8 cellular contexts compared by ENCODE assay signal in the genomic region with DNA sequence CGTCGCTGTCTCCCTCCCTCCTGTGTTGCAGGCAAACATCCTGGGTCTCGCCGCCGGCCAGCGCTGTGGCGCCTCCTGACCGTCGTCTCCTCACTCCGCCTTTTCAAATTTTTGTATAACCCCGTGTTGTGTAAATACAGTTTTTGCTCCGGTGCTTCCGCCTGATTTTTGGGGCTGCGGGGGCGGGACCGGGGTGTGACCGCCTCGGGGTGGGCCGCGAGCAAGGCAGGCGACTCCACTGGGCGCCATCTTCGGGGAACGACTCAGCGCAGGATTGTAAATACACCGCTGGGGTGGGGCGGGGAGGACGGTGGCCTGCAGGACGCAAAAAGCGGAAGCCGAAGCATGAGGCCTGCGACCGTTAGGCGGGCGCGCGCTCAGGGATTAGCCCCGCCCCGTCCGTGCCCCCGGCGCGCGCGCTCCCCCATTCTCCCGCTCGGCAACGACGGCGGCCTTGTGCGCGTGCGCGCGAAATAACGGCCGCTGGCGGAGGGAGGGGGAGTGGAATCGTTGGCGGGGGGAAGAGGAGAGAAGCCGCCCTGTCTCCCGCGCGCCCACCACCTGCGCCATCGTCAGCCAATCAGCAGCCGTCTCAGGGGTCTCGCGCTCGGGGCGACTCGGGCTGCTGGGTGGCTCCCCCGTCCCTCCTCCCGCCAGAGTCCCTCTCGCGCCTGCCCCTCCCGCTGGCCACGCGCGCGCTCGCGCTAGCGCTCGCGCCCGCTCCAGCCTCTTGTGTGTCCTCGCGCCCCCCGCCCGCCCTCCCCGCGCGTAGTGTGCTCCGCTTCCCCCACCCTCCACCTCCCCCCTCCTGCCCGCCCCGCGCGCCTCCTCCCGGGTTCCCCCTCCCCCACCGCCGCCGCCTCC. TPM values are rescaled to one million over a fixed set of nuclear protein-coding genes. Genes with fewer than 3 reads are reported as not detected.
A peak's percentile ranks its signal among the peaks of the same experiment; 100 is the strongest.
DNase-seq lines count a peak whose midpoint lies in the region; ATAC-seq, FAIRE-seq and TF ChIP-seq lines count a peak whose summit lies in the region.

No MANE protein-coding gene starts in this region.

- peak overlapping the region; percentile 98 for H3K27ac Mint-ChIP-seq in astrocyte (ENCODE audit: unreplicated experiment)

- peaks cover 11% of the 10 kb centered on the region for H3K36me3 ChIP-seq in astrocyte (ENCODE audit: insufficient read depth, low read length)

- H3K27me3 Mint-ChIP-seq in astrocyte (ENCODE audit: low read depth, unreplicated experiment), result no peaks in the 10 kb centered on the region

- peak overlapping the region; percentile 96 for H3K4me2 ChIP-seq in astrocyte (ENCODE audit: low read length)

- H4K20me1 ChIP-seq in astrocyte (ENCODE audit: insufficient read depth, low read length), result peaks cover 25% of the 10 kb centered on the region

- H3K9ac ChIP-seq in astrocyte (ENCODE audit: low read length), result peak overlapping the region; percentile 94

- H3K27ac ChIP-seq in astrocyte (ENCODE audit: low read depth, low read length) (peak overlapping the region; percentile 91), right cardiac atrium (ENCODE audit: low read length) (peak overlapping the region; percentile 91)

- peak; percentile 100 for DNase-seq in NCI-H1930 (lab: John Stamatoyannopoulos, UW)
- peak; percentile 97 for DNase-seq in T-helper 22 cell (ENCODE audit: low read depth)
- peak; percentile 94 for DNase-seq in astrocyte (ENCODE audit: low read depth)
- DNase-seq in right cardiac atrium, result peak; percentile 98 to 99 (median 99)
- DNase-seq in pulmonary artery endothelial cell (ENCODE audit: low read depth, low spot score), result peak; percentile 88
- peak; percentile 86 for DNase-seq in urothelium cell line (ENCODE audit: low spot score)

- H3K9me3 Mint-ChIP-seq in astrocyte (ENCODE audit: unreplicated experiment), result no peaks in the 10 kb centered on the region

- peaks cover 16% of the 10 kb centered on the region for H3K36me3 Mint-ChIP-seq in astrocyte (ENCODE audit: low read depth, unreplicated experiment)

- ATAC-seq in GM18502 (IDR thresholded peaks at IDR 0.05; ENCODE audit: poor library complexity, unreplicated experiment) (peak; percentile 54), HG02938 (IDR thresholded peaks at IDR 0.05; ENCODE audit: unreplicated experiment) (peak; percentile 60), right cardiac atrium (peak; percentile 86 to 88)

- H3K4me1 Mint-ChIP-seq in astrocyte (ENCODE audit: low read depth, unreplicated experiment), result peaks cover 23% of the 10 kb centered on the region

- FAIRE-seq in astrocyte (lab: Jason Lieb, UNC) (no peak), urothelium cell line (lab: Jason Lieb, UNC) (peak; percentile 90)

- H2AFZ ChIP-seq in astrocyte (ENCODE audit: low read depth, low read length), result peak overlapping the region; percentile 79

- no peaks in the 10 kb centered on the region for H3K9me3 ChIP-seq in astrocyte (ENCODE audit: insufficient read depth, low read depth, low read length)
- no peaks in the 10 kb centered on the region for H3K9me3 ChIP-seq in right cardiac atrium (ENCODE audit: control insufficient read depth, low read length)

- H3K4me1 ChIP-seq in astrocyte (ENCODE audit: insufficient read depth, low read length), result peaks cover 28% of the 10 kb centered on the region
- H3K4me1 ChIP-seq in right cardiac atrium (ENCODE audit: control insufficient read depth, insufficient read depth, low read length), result peaks cover 2% of the 10 kb centered on the region

- H3K27me3 ChIP-seq in astrocyte (ENCODE audit: insufficient read depth, low read length), result no peaks in the 10 kb centered on the region
- no peaks in the 10 kb centered on the region for H3K27me3 ChIP-seq in right cardiac atrium (ENCODE audit: control insufficient read depth, insufficient read depth)

- WGBS in right cardiac atrium, result under 1% methylated on average over 102 of the region's 103 CpGs

- intact Hi-C loops in right cardiac atrium (cut with DNase I), result no loop called here

- peaks cover 33% of the 10 kb centered on the region for H3K79me2 ChIP-seq in astrocyte (ENCODE audit: insufficient read depth, low read length)

- H3K4me3 ChIP-seq in astrocyte (ENCODE audit: insufficient read depth, low read depth, low read length), result peak overlapping the region; percentile 74
- H3K4me3 ChIP-seq in right cardiac atrium (ENCODE audit: low read length), result peak overlapping the region; percentile 91

- no peak for TF ChIP-seq CTCF in astrocyte (IDR thresholded peaks at IDR 0.05; ENCODE audit: insufficient read depth, low read depth, low read length)

- H3K4me3 Mint-ChIP-seq in astrocyte (ENCODE audit: unreplicated experiment), result peak overlapping the region; percentile 98

RNA-seq across cellular contexts. Expression of gene MAZ, which starts 0.9 kb away (rescaled TPM):
- total RNA-seq in astrocyte, result 216 and 247 TPM in 2 replicates
- total RNA-seq in right cardiac atrium, result 100 to 1,000 TPM in 3 of 4 donors, 10 to 100 TPM in 1; 82.3 to 113 (median 104) TPM
- polyA plus RNA-seq in right cardiac atrium, result 69.3 TPM
- total RNA-seq in pulmonary artery endothelial cell, result 267 and 297 TPM in 2 replicates

RNA-seq across cellular contexts. Expression of gene PRRT2, which starts 6.5 kb away (rescaled TPM):
- 6.2 and 6.7 TPM in 2 replicates for total RNA-seq in astrocyte
- total RNA-seq in right cardiac atrium, result 1 to 10 TPM; 2.5 to 5.0 (median 4.4) TPM
- polyA plus RNA-seq in right cardiac atrium, result 4.8 TPM
- 0.66 and 0.71 TPM in 2 replicates for total RNA-seq in pulmonary artery endothelial cell

RNA-seq across cellular contexts. Expression of gene PAGR1, which starts 10.5 kb away (rescaled TPM):
- total RNA-seq in astrocyte, result 20.1 and 20.8 TPM in 2 replicates
- total RNA-seq in right cardiac atrium, result 10 to 100 TPM; 13.7 to 20.3 (median 15.2) TPM
- polyA plus RNA-seq in right cardiac atrium, result 33.8 TPM
- 17.4 and 26.1 TPM in 2 replicates for total RNA-seq in pulmonary artery endothelial cell

RNA-seq across cellular contexts. Expression of gene MVP, which starts 14.8 kb away (rescaled TPM):
- total RNA-seq in astrocyte (38.7 and 40.1 TPM in 2 replicates), right cardiac atrium (10 to 100 TPM; 48.2 to 73.9 (median 64.0) TPM), pulmonary artery endothelial cell (433 and 451 TPM in 2 replicates)
- 50.6 TPM for polyA plus RNA-seq in right cardiac atrium

RNA-seq across cellular contexts. Expression of gene KIF22, which starts 14.9 kb away (rescaled TPM):
- total RNA-seq in astrocyte, result 12.5 and 14.3 TPM in 2 replicates
- total RNA-seq in right cardiac atrium, result 10 to 100 TPM; 19.0 to 53.8 (median 41.6) TPM
- polyA plus RNA-seq in right cardiac atrium, result 89.6 TPM
- 59.4 and 85.2 TPM in 2 replicates for total RNA-seq in pulmonary artery endothelial cell

Comparison
In these comparisons a context has a peak if more than half of its experiments do, and no peak if none do; other contexts are left out.
1. Peak in every context shown above with its lines: DNase-seq, ATAC-seq, H3K4me3 ChIP-seq and H3K27ac ChIP-seq.